In the genomic region with DNA sequence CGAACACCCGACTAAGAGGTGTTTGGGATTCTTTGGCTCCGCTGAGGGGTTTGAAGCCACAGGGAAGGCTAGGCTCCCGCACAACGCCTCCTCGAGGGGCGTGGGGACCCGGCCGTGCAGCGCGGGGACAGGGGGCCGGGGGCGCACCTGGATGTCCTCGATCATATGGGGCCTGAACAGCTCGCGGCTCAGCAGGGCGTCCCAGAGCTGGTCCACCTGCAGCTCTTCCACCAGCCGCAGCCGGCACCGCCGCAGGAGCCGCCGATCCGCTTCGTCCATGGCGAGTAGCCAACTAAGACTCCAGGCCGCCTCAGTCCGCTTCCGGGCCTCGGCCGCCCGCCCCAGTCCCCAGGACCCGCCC, we compare ENCODE assay signal across 8 cellular contexts. TPM values are rescaled to one million over a fixed set of nuclear protein-coding genes. Genes with fewer than 3 reads are reported as not detected.
DNase-seq lines count a peak whose midpoint lies in the region; ATAC-seq, FAIRE-seq and TF ChIP-seq lines count a peak whose summit lies in the region.

A gene (minus strand): TSS at position 294 of the 361 bp plus-strand sequence. CDS start 15 bp downstream, at position 279.

- H3K4me1 ChIP-seq in DND-41 (ENCODE audit: insufficient read depth, low read length): peaks cover 42% of the 10 kb centered on the region
- H3K4me1 ChIP-seq in urinary bladder (ENCODE audit: insufficient read depth): no peaks in the 10 kb centered on the region

- no peak for FAIRE-seq in bronchial epithelial cell (lab: Jason Lieb, UNC)

- peaks cover 44% of the 10 kb centered on the region for H3K4me1 Mint-ChIP-seq in memory B cell

- ATAC-seq in DND-41 (ENCODE audit: insufficient read depth, low read depth) (no peak; the same call in 1 of the 3 replicates), memory B cell (ENCODE audit: low read depth) (no peak), GM21825 (IDR thresholded peaks at IDR 0.05; ENCODE audit: unreplicated experiment) (no peak)

- under 1% methylated on average over 32 of the region's 33 CpGs for WGBS in urinary bladder

- H3K36me3 Mint-ChIP-seq in memory B cell: peaks cover 2% of the 10 kb centered on the region

- H3K27ac ChIP-seq in DND-41 (ENCODE audit: low read length): peak within 1 kb of the TSS; percentile 94
- peak within 1 kb of the TSS; percentile 100 for H3K27ac ChIP-seq in urinary bladder (ENCODE audit: low read depth)

- H2AFZ ChIP-seq in DND-41 (ENCODE audit: low read depth, low read length): peak within 1 kb of the TSS; percentile 90

- no peak for DNase-seq in DND-41
- peak; percentile 25 to 50 for DNase-seq in Kasumi-1 (lab: John Stamatoyannopoulos, UW)
- DNase-seq in bronchial epithelial cell (ENCODE audit: low read depth): no peak
- DNase-seq in memory B cell (ENCODE audit: low spot score in 2 of 2): no peak
- no peak for DNase-seq in HuH-7.5 (ENCODE audit: low spot score)
- DNase-seq in foreskin melanocyte: no peak

- peak within 1 kb of the TSS; percentile 94 for H3K4me2 ChIP-seq in DND-41 (ENCODE audit: insufficient read depth, low read length)

- H3K4me3 Mint-ChIP-seq in memory B cell: peak within 1 kb of the TSS; percentile 94

- H3K9me3 Mint-ChIP-seq in memory B cell: no peaks in the 10 kb centered on the region

- H3K79me2 ChIP-seq in DND-41 (ENCODE audit: insufficient read depth, low read length): peaks cover 11% of the 10 kb centered on the region

- no peaks in the 10 kb centered on the region for H3K9me3 ChIP-seq in DND-41 (ENCODE audit: insufficient read depth, low read length, severe bottlenecking)

- H3K4me3 ChIP-seq in DND-41 (ENCODE audit: low read depth in 1 of 2, low read length in 2 of 2) (peak within 1 kb of the TSS; percentile 63 to 92), bronchial epithelial cell (ENCODE audit: low read depth, low read length) (peak within 1 kb of the TSS; percentile 68), urinary bladder (ENCODE audit: low read depth, low read length) (peak within 1 kb of the TSS; percentile 75)

- peak within 1 kb of the TSS; percentile 64 for H3K9ac ChIP-seq in DND-41 (ENCODE audit: low read depth, low read length)

- H3K27me3 ChIP-seq in DND-41 (ENCODE audit: insufficient read depth, low read length, poor library complexity) (no peaks in the 10 kb centered on the region), bronchial epithelial cell (ENCODE audit: control insufficient read depth, insufficient read depth, low read length) (no peaks in the 10 kb centered on the region)

- H3K36me3 ChIP-seq in DND-41 (ENCODE audit: insufficient read depth, low read length): no peaks in the 10 kb centered on the region
- no peaks in the 10 kb centered on the region for H3K36me3 ChIP-seq in bronchial epithelial cell (ENCODE audit: control insufficient read depth, insufficient read depth, low read length)
- no peaks in the 10 kb centered on the region for H3K36me3 ChIP-seq in urinary bladder (ENCODE audit: insufficient read depth)

- TF ChIP-seq CTCF in DND-41 (IDR thresholded peaks at IDR 0.05; ENCODE audit: borderline replicate concordance, extremely low read depth, low read length, poor library complexity, severe bottlenecking) (no peak), bronchial epithelial cell (IDR thresholded peaks at IDR 0.05; ENCODE audit: insufficient read depth, low read length, severe bottlenecking) (no peak)

- H3K27ac Mint-ChIP-seq in memory B cell: peak within 1 kb of the TSS; percentile 96

- H3K27me3 Mint-ChIP-seq in memory B cell: no peaks in the 10 kb centered on the region

- no peaks in the 10 kb centered on the region for H4K20me1 ChIP-seq in DND-41 (ENCODE audit: insufficient read depth, low read length)

RNA-seq across cellular contexts. Expression of the gene that starts here (rescaled TPM):
- total RNA-seq in bronchial epithelial cell (3.2 and 6.1 TPM in 2 replicates), urinary bladder (9.3 TPM)
- 15.4 TPM for polyA plus RNA-seq in urinary bladder

Comparison
In these comparisons a context has a peak if more than half of its experiments do, and no peak if none do; other contexts are left out.
1. DNase-seq: peak in Kasumi-1 (2 of 2); none in DND-41 (single experiment), bronchial epithelial cell (single experiment), memory B cell (0 of 2), HuH-7.5 (single experiment) and foreskin melanocyte (single experiment).
2. Peak in every context shown above with its lines, with median percentiles within 50 percentile points of each other: H3K4me3 ChIP-seq.